In the genomic region with DNA sequence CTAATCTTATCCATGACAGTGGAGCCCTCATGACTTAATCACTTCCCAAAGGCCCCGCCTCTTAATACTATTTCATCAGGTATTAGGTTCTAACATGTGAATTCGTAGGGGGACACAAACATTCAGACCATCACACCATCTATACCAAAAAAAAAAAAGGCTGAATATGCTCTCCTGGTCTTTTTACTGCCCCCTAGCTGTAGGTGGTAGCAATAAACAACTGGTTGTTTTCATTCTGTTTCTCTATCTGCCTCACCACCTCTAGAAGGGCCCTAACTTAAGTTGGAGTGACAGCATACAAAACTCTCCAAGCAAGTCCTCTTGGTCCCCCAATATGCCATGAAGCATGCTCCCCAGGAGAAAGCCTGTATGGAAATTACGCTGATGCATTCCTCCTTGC, we compare ENCODE assay signal across 10 cellular contexts.
DNase-seq lines count a peak whose midpoint lies in the region; ATAC-seq and TF ChIP-seq lines count a peak whose summit lies in the region.
"Had no signal": no experiment of that assay in that cellular context is flagged by ENCODE, and none has a peak within 500 bp of the region (broad histone marks: within the 10 kb centered on the region; RNA-seq: fewer than 3 reads in every experiment).

No MANE protein-coding gene starts in this region.

- peak; percentile 17 for DNase-seq in NCI-H1105 treated with DMSO at 0.1 percent for 48 hours (lab: John Stamatoyannopoulos, UW)
- no peak for DNase-seq in NCI-H1105 (lab: John Stamatoyannopoulos, UW)
- DNase-seq in OCI-LY7 (ENCODE audit: low spot score) = peak; percentile 31
- peak; percentile 2 for DNase-seq in renal cortical epithelial cell (ENCODE audit: low read depth)
- no peak for DNase-seq in activated gamma-delta T cell (lab: John Stamatoyannopoulos, UW)
- DNase-seq: T-helper 17 cell had no signal

- no TSS peak for BruUV-seq in OCI-LY7 (replicated peaks; lab: Mats Ljungman, UMichigan)

- no peaks in the 10 kb centered on the region for H3K79me2 ChIP-seq in OCI-LY7 (ENCODE audit: insufficient read depth, low read depth, low read length)

- ATAC-seq in HG02623 (IDR thresholded peaks at IDR 0.05; ENCODE audit: unreplicated experiment) = peak; percentile 62
- no peak for ATAC-seq in HG03196 (IDR thresholded peaks at IDR 0.05; ENCODE audit: unreplicated experiment)
- ATAC-seq in activated T-helper 17 cell treated with anti-CD3 and anti-CD28 coated beads, Interleukin-2, amount 50 U/mL, for 72 hours (replicated peaks) = no peak
- ATAC-seq: activated naive CD4-positive, alpha-beta T cell treated with anti-CD3 and anti-CD28 coated beads, Interleukin-2, amount 50 U/mL, for 72 hours; T-helper 17 cell had no signal

- no peak overlapping the region for H3K4me2 ChIP-seq in OCI-LY7 (ENCODE audit: low read length)

- intact Hi-C loops in OCI-LY7 (cut with micrococcal nuclease; ENCODE audit: unreplicated experiment) = no loop called here

- TF ChIP-seq CTCF in OCI-LY7 (conservative IDR thresholded peaks at IDR 0.05; ENCODE audit: low read length) = peak; percentile 79

- no peak overlapping the region for H3K27ac Mint-ChIP-seq in activated T-helper 17 cell treated with anti-CD3 and anti-CD28 coated beads, Interleukin-2, amount 50 U/mL, for 72 hours
- H3K27ac Mint-ChIP-seq: activated naive CD4-positive, alpha-beta T cell treated with anti-CD3 and anti-CD28 coated beads, Interleukin-2, amount 50 U/mL, for 72 hours; T-helper 17 cell had no signal

- no peaks in the 10 kb centered on the region for H4K20me1 ChIP-seq in OCI-LY7 (ENCODE audit: insufficient read depth, low read length)

- CTCF ChIA-PET in OCI-LY7 (lab: Charles Lee; ENCODE audit: unreplicated experiment) = no interaction called here

- POLR2A ChIA-PET in OCI-LY7 (lab: Charles Lee) = no interaction called here

- H3K4me3 ChIP-seq in OCI-LY7 (ENCODE audit: low read depth, low read length, poor library complexity, severe bottlenecking) = no peak overlapping the region

- H3K9me2 ChIP-seq in OCI-LY7 (ENCODE audit: insufficient read depth, low read length) = no peaks in the 10 kb centered on the region

- H3K27me3 Mint-ChIP-seq in activated T-helper 17 cell treated with anti-CD3 and anti-CD28 coated beads, Interleukin-2, amount 50 U/mL, for 72 hours = peaks cover 14% of the 10 kb centered on the region

- H3K4me1 Mint-ChIP-seq in activated T-helper 17 cell treated with anti-CD3 and anti-CD28 coated beads, Interleukin-2, amount 50 U/mL, for 72 hours = no peaks in the 10 kb centered on the region
- H3K4me1 Mint-ChIP-seq: T-helper 17 cell had no signal

- H3K4me3 Mint-ChIP-seq in activated T-helper 17 cell treated with anti-CD3 and anti-CD28 coated beads, Interleukin-2, amount 50 U/mL, for 72 hours = no peak overlapping the region
- H3K4me3 Mint-ChIP-seq: T-helper 17 cell had no signal

- H3K27ac ChIP-seq in OCI-LY7 (ENCODE audit: low read depth, low read length, poor library complexity, severe bottlenecking) = no peak overlapping the region

- no peaks in the 10 kb centered on the region for H3K36me3 Mint-ChIP-seq in activated T-helper 17 cell treated with anti-CD3 and anti-CD28 coated beads, Interleukin-2, amount 50 U/mL, for 72 hours (ENCODE audit: low read depth)
- H3K36me3 Mint-ChIP-seq: activated naive CD4-positive, alpha-beta T cell treated with anti-CD3 and anti-CD28 coated beads, Interleukin-2, amount 50 U/mL, for 72 hours had no signal

- H3K9me3 Mint-ChIP-seq in activated T-helper 17 cell treated with anti-CD3 and anti-CD28 coated beads, Interleukin-2, amount 50 U/mL, for 72 hours = no peaks in the 10 kb centered on the region

- H2AFZ ChIP-seq in OCI-LY7 (ENCODE audit: low read length) = no peak overlapping the region

- H3K4me1 ChIP-seq in OCI-LY7 (ENCODE audit: insufficient read depth, low read length, poor library complexity, severe bottlenecking) = no peaks in the 10 kb centered on the region

- H3K36me3 ChIP-seq in OCI-LY7 (ENCODE audit: insufficient read depth, low read length) = no peaks in the 10 kb centered on the region

- no peaks in the 10 kb centered on the region for H3K9me3 ChIP-seq in OCI-LY7 (ENCODE audit: low read length)

Comparison
In these comparisons a context has a peak if more than half of its experiments do, and no peak if none do; other contexts are left out.
1. DNase-seq: peak in NCI-H1105 treated with DMSO at 0.1 percent for 48 hours (single experiment), OCI-LY7 (single experiment) and renal cortical epithelial cell (single experiment); none in NCI-H1105 (single experiment) and activated gamma-delta T cell (single experiment).